In genomic region chr15:71054286-71054952, GRCh38 we compare ENCODE assay signal across 30 cellular contexts.
A peak's percentile ranks its signal among the peaks of the same experiment; 100 is the strongest.
DNase-seq lines count a peak whose midpoint lies in the region; ATAC-seq, FAIRE-seq and TF ChIP-seq lines count a peak whose summit lies in the region.
"Had no signal": no experiment of that assay in that cellular context is flagged by ENCODE, and none has a peak within 500 bp of the region (broad histone marks: within the 10 kb centered on the region; RNA-seq: fewer than 3 reads in every experiment).

No MANE protein-coding gene starts in this region.

- 91 to 92% methylated on average over 2 of the region's 2 CpGs for WGBS in GM23248 (ENCODE audit: low coverage in 1 of 2, low lambda C conversion rate in 2 of 2, missing lambda C conversion rate in 2 of 2), 2 experiments
- 41 to 42% methylated on average over 2 of the region's 2 CpGs for WGBS in pancreas, 2 donors

- peaks cover 56% of the 10 kb centered on the region for H3K4me1 ChIP-seq in GM23248 (ENCODE audit: insufficient read depth)
- no peaks in the 10 kb centered on the region; the same call in 1 of the 2 replicates for H3K4me1 ChIP-seq in Panc1 (ENCODE audit: control insufficient read depth, insufficient read depth, low read length)
- no peaks in the 10 kb centered on the region for H3K4me1 ChIP-seq in pancreas
- H3K4me1 ChIP-seq: testis had no signal

- H3F3A ChIP-seq in GM23248 (ENCODE audit: insufficient read depth): peaks cover 39% of the 10 kb centered on the region

- H3K27me3 ChIP-seq in GM23248 (replicated peaks; ENCODE audit: insufficient read depth) (no peaks in the 10 kb centered on the region), Panc1 (ENCODE audit: control insufficient read depth, insufficient read depth, low read length) (no peaks in the 10 kb centered on the region), pancreas (no peaks in the 10 kb centered on the region)
- H3K27me3 ChIP-seq: dorsolateral prefrontal cortex, heart right ventricle, ovary, testis, vagina had no signal

- H3K4me2 ChIP-seq in GM23248 (ENCODE audit: unreplicated experiment): peak overlapping the region; percentile 41

- no peak for DNase-seq in GM23248
- DNase-seq in Panc1 (ENCODE audit: low read depth, low spot score): no peak
- peak; percentile 78 for DNase-seq in fibroblast of peridontal ligament (ENCODE audit: extremely low read depth)
- no peak for DNase-seq in pancreas
- no peak for DNase-seq in MV-4-11 (lab: John Stamatoyannopoulos, UW)
- DNase-seq in occipital lobe (lab: John Stamatoyannopoulos, UW): no peak
- no peak for DNase-seq in CD1c-positive myeloid dendritic cell (ENCODE audit: extremely low spot score)
- DNase-seq: activated naive CD4-positive, alpha-beta T cell treated with anti-CD3 and anti-CD28 coated beads, Interleukin-2, amount 50 U/mL, for 16 hours; anterior cingulate cortex; central memory CD4-positive, alpha-beta T cell; dorsolateral prefrontal cortex; heart right ventricle; KBM-7; left cardiac atrium; mesendoderm; naive thymus-derived CD4-positive, alpha-beta T cell; NCI-H187; NCI-H226; ovary; stimulated activated CD4-positive, alpha-beta T cell treated with anti-CD3 and anti-CD28 coated beads, Interleukin-12 subunit alpha, Interleukin-12 subunit beta, amount 100 ng/mL, for 4 hours; stimulated activated CD4-positive, alpha-beta T cell treated with anti-CD3 and anti-CD28 coated beads, Interleukin-4, amount 100 ng/mL, for 4 hours; stimulated activated naive CD4-positive, alpha-beta T cell treated with Interleukin-2 at 50 U/mL for 16 hours; SW 1271; T1000; testis had no signal

- ATAC-seq in Panc1 (peak; percentile 60; the same call in 1 of the 2 replicates), pancreas (no peak), GM19324 (IDR thresholded peaks at IDR 0.05; ENCODE audit: low FRiP score, unreplicated experiment) (no peak)
- ATAC-seq: heart right ventricle; left cardiac atrium; naive thymus-derived CD4-positive, alpha-beta T cell; WTC11 had no signal

- peaks cover 7% of the 10 kb centered on the region; the same call in 1 of the 2 replicates for H3K36me3 ChIP-seq in GM23248 (ENCODE audit: low read depth)
- H3K36me3 ChIP-seq in Panc1 (ENCODE audit: control insufficient read depth, insufficient read depth, low read length): no peaks in the 10 kb centered on the region
- H3K36me3 ChIP-seq in pancreas: no peaks in the 10 kb centered on the region
- H3K36me3 ChIP-seq: ovary, vagina had no signal

- no peak for TF ChIP-seq CTCF in Panc1 (IDR thresholded peaks at IDR 0.05)
- no peak for TF ChIP-seq CTCF in pancreas (IDR thresholded peaks at IDR 0.05)

- FAIRE-seq in pancreas (lab: Jason Lieb, UNC): peak; percentile 54
- FAIRE-seq: endothelial cell of umbilical vein had no signal

- H4K20me1 ChIP-seq in GM23248 (ENCODE audit: insufficient read depth): no peaks in the 10 kb centered on the region

- no peaks in the 10 kb centered on the region for H3K79me2 ChIP-seq in GM23248 (ENCODE audit: insufficient read depth)

- CTCF ChIA-PET in Panc1 (lab: Charles Lee): no interaction called here

- POLR2A ChIA-PET in Panc1 (lab: Charles Lee): no interaction called here

- no TSS peak for BruUV-seq in Panc1 (replicated peaks; lab: Mats Ljungman, UMichigan)

- no peak overlapping the region for H3K4me3 ChIP-seq in GM23248
- no peak overlapping the region for H3K4me3 ChIP-seq in Panc1 (ENCODE audit: low read depth in 2 of 2, low read length in 2 of 2)
- no peak overlapping the region for H3K4me3 ChIP-seq in pancreas
- H3K4me3 ChIP-seq: dorsolateral prefrontal cortex, heart right ventricle, ovary, testis, vagina had no signal

- no peaks in the 10 kb centered on the region for H3K9me2 ChIP-seq in GM23248 (ENCODE audit: insufficient read depth)

- in situ Hi-C loops in GM23248 (cut with MboI): no loop called here
- in situ Hi-C loops in Panc1 (cut with HindIII; ENCODE audit: low pct_unique_long_range_greater_than_20kb, low sequenced_read_pairs): no loop called here

- H3K27ac ChIP-seq in GM23248: peak overlapping the region; percentile 22
- H3K27ac ChIP-seq in Panc1 (ENCODE audit: low read length): peak overlapping the region; percentile 5; the same call in 1 of the 2 replicates
- H3K27ac ChIP-seq in pancreas: no peak overlapping the region
- H3K27ac ChIP-seq: C4-2B, dorsolateral prefrontal cortex, heart right ventricle, ovary, testis, vagina had no signal

- intact Hi-C loops in Panc1 (cut with micrococcal nuclease; ENCODE audit: unreplicated experiment): no loop called here
- intact Hi-C loops in pancreas (cut with DNase I): no loop called here

- peak overlapping the region; percentile 15; the same call in 1 of the 2 replicates for H3K9ac ChIP-seq in GM23248

- no peaks in the 10 kb centered on the region for H3K9me3 ChIP-seq in GM23248 (ENCODE audit: low read depth)
- peaks cover 7% of the 10 kb centered on the region; the same call in 1 of the 2 replicates for H3K9me3 ChIP-seq in Panc1 (ENCODE audit: control insufficient read depth, insufficient read depth, low read depth, low read length)
- no peaks in the 10 kb centered on the region for H3K9me3 ChIP-seq in pancreas
- H3K9me3 ChIP-seq: testis had no signal

- no peak overlapping the region for H2AFZ ChIP-seq in GM23248

Comparison
In these comparisons a context has a peak if more than half of its experiments do, and no peak if none do; other contexts are left out.
1. H3K27ac ChIP-seq: peak in GM23248 (single experiment) and Panc1 (single experiment); none in pancreas (0 of 4).